In the genomic region with DNA sequence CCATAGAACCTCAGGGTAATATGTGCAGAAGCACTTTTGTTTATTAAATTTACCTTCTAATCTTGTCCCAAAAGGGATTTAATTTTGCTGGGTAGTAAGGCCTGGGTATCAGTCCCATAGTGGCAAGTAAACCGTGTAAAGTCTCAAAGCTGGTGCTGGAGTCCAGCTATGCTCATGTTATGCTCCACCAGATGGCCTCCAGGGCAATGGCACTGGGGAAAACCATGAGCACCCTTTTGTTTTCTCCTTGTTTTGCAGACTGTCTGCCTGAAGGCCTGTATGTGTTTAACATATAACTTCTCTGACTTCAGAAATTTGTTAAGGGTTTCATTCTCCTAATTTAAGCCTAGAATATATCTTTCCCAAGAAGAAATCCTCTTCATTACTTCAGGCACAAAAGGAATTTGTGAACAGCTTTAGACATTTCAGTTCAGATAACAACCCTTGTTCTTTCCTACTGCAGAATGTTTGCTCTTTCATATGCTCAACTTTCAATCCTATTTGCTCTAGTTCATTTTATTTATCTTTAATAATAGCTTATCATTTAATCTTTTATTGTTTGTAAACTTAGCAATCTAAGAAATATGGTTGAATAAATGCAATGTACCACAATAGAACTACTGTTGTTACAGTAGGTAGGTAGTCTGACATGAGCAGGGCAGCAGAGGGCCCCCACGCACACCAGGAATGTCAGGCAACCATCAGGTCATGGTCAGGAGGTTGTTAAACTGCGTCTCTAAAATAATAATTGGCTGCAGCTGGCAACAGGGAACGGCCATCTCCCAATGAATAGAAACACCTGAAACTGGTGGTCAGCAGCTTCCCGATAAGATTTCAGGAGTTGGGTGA, we compare ENCODE assay signal across 19 cellular contexts.
DNase-seq lines count a peak whose midpoint lies in the region; ATAC-seq, FAIRE-seq and TF ChIP-seq lines count a peak whose summit lies in the region.
"Had no signal": no experiment of that assay in that cellular context is flagged by ENCODE, and none has a peak within 500 bp of the region (broad histone marks: within the 10 kb centered on the region; RNA-seq: fewer than 3 reads in every experiment).

No MANE protein-coding gene starts in this region.

- no peak overlapping the region for H3K18ac ChIP-seq in H1 (ENCODE audit: extremely low read depth, low read length)

- no peak overlapping the region for H2AK5ac ChIP-seq in H1 (ENCODE audit: low read depth, low read length)

- H4K5ac ChIP-seq in H1 (ENCODE audit: insufficient read length, low read depth, low read length), result no peak overlapping the region

- no peak overlapping the region; the same call in 1 of the 2 replicates for H2BK5ac ChIP-seq in H1 (ENCODE audit: low read depth, low read length)

- FAIRE-seq in H1 (lab: Jason Lieb, UNC), result no peak

- H3K79me2 ChIP-seq in H1 (ENCODE audit: control insufficient read depth in 1 of 2, insufficient read depth in 2 of 2, low read length in 2 of 2), result no peaks in the 10 kb centered on the region

- no peaks in the 10 kb centered on the region for H4K20me1 ChIP-seq in H1 (replicated peaks in 1 of 2; ENCODE audit: control insufficient read depth in 1 of 2, insufficient read depth in 2 of 2, low read length in 2 of 2)

- H2BK20ac ChIP-seq in H1 (ENCODE audit: low read length), result no peak overlapping the region

- no peaks in the 10 kb centered on the region for H3K79me1 ChIP-seq in H1 (ENCODE audit: low read depth, low read length)

- H3K4me1 ChIP-seq in left ventricle myocardium inferior, result peaks cover 4% of the 10 kb centered on the region
- no peaks in the 10 kb centered on the region for H3K4me1 ChIP-seq in H1 (replicated peaks in 1 of 4; ENCODE audit: control insufficient read depth in 3 of 4, insufficient read depth in 4 of 4, low read length in 3 of 4)

- H3K27me3 ChIP-seq in left ventricle myocardium inferior (ENCODE audit: low read depth) (no peaks in the 10 kb centered on the region), H1 (replicated peaks in 1 of 4; ENCODE audit: control insufficient read depth in 3 of 4, extremely low read depth in 1 of 4, insufficient read depth in 3 of 4, low read length in 3 of 4) (peaks cover 0 to 1% (median 0%) of the 10 kb centered on the region in 4 experiments; a peak in 1 of 7 replicates)

- no peak overlapping the region for H3K4me2 ChIP-seq in H1 (ENCODE audit: insufficient read depth in 1 of 2, low read depth in 2 of 2, low read length in 2 of 2)

- CTCF ChIA-PET in H1 (lab: Charles Lee; ENCODE audit: partially characterized antibody), result interaction anchor here (0.7 to 1.3 kb wide), 2 partner anchors 13 to 17 kb away, joined by 3 to 4 read pairs; no protein-coding TSS in a partner anchor

- 0 out of 2 replicates have a peak overlapping the region, but pooled peaks have one; percentile 9 for H2BK12ac ChIP-seq in H1 (ENCODE audit: low read depth, low read length)

- H3K56ac ChIP-seq in H1 (replicated peaks; ENCODE audit: insufficient read length, low read depth, low read length), result no peak overlapping the region

- TF ChIP-seq CTCF in left ventricle myocardium inferior (IDR thresholded peaks at IDR 0.05; ENCODE audit: borderline replicate concordance) (no peak), H1 (IDR thresholded peaks at IDR 0.05; ENCODE audit: control extremely low read depth in 1 of 3, insufficient read depth in 1 of 3, low read depth in 1 of 3, low read length in 3 of 3) (peak in 2 of 3 experiments; percentile 11 to 25; a peak in 2 of 4 replicates), retinal pigment epithelial cell (conservative IDR thresholded peaks at IDR 0.05; ENCODE audit: low read depth, low read length) (peak; percentile 1)

- ATAC-seq in Right ventricle myocardium inferior, result peak; percentile 57
- ATAC-seq: activated CD8-positive, alpha-beta memory T cell treated with anti-CD3 and anti-CD28 coated beads, Interleukin-2, amount 10 ng/mL, durations not matched to agents 7 days and 5 days had no signal

- H4K91ac ChIP-seq in H1 (replicated peaks; ENCODE audit: insufficient read length, low read length), result no peak overlapping the region

- POLR2A ChIA-PET in H1 (lab: Charles Lee; ENCODE audit: partially characterized antibody), result no interaction called here

- H2AFZ ChIP-seq in H1 (ENCODE audit: low read length), result no peak overlapping the region

- H3K4ac ChIP-seq in H1 (replicated peaks; ENCODE audit: insufficient read length, low read depth, low read length), result no peak overlapping the region

- TF ChIP-seq POLR2A in H1 (IDR thresholded peaks at IDR 0.05; ENCODE audit: control extremely low read depth in 1 of 2, low read depth in 2 of 2, low read length in 2 of 2), result no peak

- no peak overlapping the region for H3K9ac ChIP-seq in H1 (replicated peaks in 1 of 4; ENCODE audit: extremely low read depth in 1 of 4, low read depth in 3 of 4, low read length in 3 of 4)

- no peak for TF ChIP-seq EP300 in H1 (IDR thresholded peaks at IDR 0.05; ENCODE audit: borderline replicate concordance in 1 of 2, low read depth in 2 of 2, low read length in 2 of 2)

- 89% methylated on average over 5 of the region's 5 CpGs; no CpG with 5 or more reads in 1 of the 2 experiments for WGBS in H1 (ENCODE audit: extremely low coverage in 1 of 2, insufficient coverage in 1 of 2, insufficient read length in 1 of 2, insufficient replicate concordance in 2 of 2, low coverage in 1 of 2, low lambda C conversion rate in 2 of 2, missing lambda C conversion rate in 1 of 2), 2 experiments

- no peak overlapping the region for H2BK120ac ChIP-seq in H1 (replicated peaks; ENCODE audit: low read depth, low read length)

- intact Hi-C loops in Right ventricle myocardium inferior (cut with DNase I), result loop anchor here (2.0 kb wide), 1 partner anchor 161 kb away; no protein-coding TSS in a partner anchor
- intact Hi-C loops in left ventricle myocardium inferior (cut with micrococcal nuclease), result no loop called here

- no peaks in the 10 kb centered on the region for H3K36me3 ChIP-seq in left ventricle myocardium inferior
- no peaks in the 10 kb centered on the region for H3K36me3 ChIP-seq in H1 (ENCODE audit: control insufficient read depth in 2 of 4, insufficient read depth in 4 of 4, low read length in 3 of 4)

- no peaks in the 10 kb centered on the region for H3K23me2 ChIP-seq in H1 (ENCODE audit: low read depth, low read length)

- H3K9me3 ChIP-seq in left ventricle myocardium inferior (replicated peaks) (no peaks in the 10 kb centered on the region), H1 (ENCODE audit: insufficient read depth in 2 of 2, low read depth in 1 of 2, low read length in 1 of 2) (no peaks in the 10 kb centered on the region)

- TF ChIP-seq RAD21 in H1 (IDR thresholded peaks at IDR 0.05 in 1 of 2, conservative IDR thresholded peaks at IDR 0.05 in 1 of 2; ENCODE audit: low read depth in 2 of 2, low read length in 2 of 2), result peak; percentile 35 to 51

- peak; percentile 68 for DNase-seq in Right ventricle myocardium inferior (ENCODE audit: missing footprints)
- DNase-seq in left ventricle myocardium inferior, result no peak
- DNase-seq in NCI-H748 (lab: John Stamatoyannopoulos, UW; ENCODE audit: unreplicated experiment), result peak; percentile 80
- no peak for DNase-seq in H1 (ENCODE audit: low read depth in 1 of 2, low spot score in 2 of 2)
- DNase-seq in retinal pigment epithelial cell (ENCODE audit: low read depth), result no peak
- DNase-seq in NCI-H2081 treated with DMSO at 0.1 percent for 48 hours (lab: John Stamatoyannopoulos, UW), result no peak
- DNase-seq in epidermal melanocyte (ENCODE audit: insufficient read length, low spot score), result no peak
- no peak for DNase-seq in stimulated activated CD4-positive, alpha-beta T cell treated with anti-CD3 and anti-CD28 coated beads, Interleukin-12 subunit alpha, Interleukin-12 subunit beta, amount 100 ng/mL, for 4 hours
- DNase-seq: activated CD4-positive, alpha-beta T cell treated with anti-CD3 and anti-CD28 coated beads for 1 hour; activated CD8-positive, alpha-beta memory T cell treated with anti-CD3 and anti-CD28 coated beads, Interleukin-2, amount 10 ng/mL, durations not matched to agents 7 days and 5 days; activated effector memory CD4-positive, alpha-beta T cell treated with Interleukin-2 at 50 U/mL for 16 hours; caudate nucleus; CD8-positive, alpha-beta memory T cell; effector memory CD4-positive, alpha-beta T cell; hippocampal formation; kidney glomerular epithelial cell; RPMI8226; stimulated activated CD4-positive, alpha-beta T cell treated with anti-CD3 and anti-CD28 coated beads, Interleukin-2, amount 100 ng/mL, for 24 hours; T-helper 2 cell had no signal

- no peak overlapping the region for H3K27ac ChIP-seq in left ventricle myocardium inferior (replicated peaks)
- H3K27ac ChIP-seq in H1 (ENCODE audit: low read depth, low read length), result no peak overlapping the region

- no peak overlapping the region for H4K8ac ChIP-seq in H1 (ENCODE audit: extremely low read depth, insufficient read depth, low read length)

- H3K23ac ChIP-seq in H1 (ENCODE audit: insufficient read length), result no peak overlapping the region

- no peak overlapping the region for H3K4me3 ChIP-seq in left ventricle myocardium inferior
- no peak overlapping the region for H3K4me3 ChIP-seq in H1 (ENCODE audit: extremely low read depth in 1 of 4, insufficient read depth in 2 of 4, low read depth in 3 of 4, low read length in 4 of 4)
- H3K4me3 ChIP-seq in retinal pigment epithelial cell (ENCODE audit: low read length), result no peak overlapping the region

- H3K14ac ChIP-seq in H1 (ENCODE audit: insufficient read length), result no peak overlapping the region

- no peak overlapping the region for H2BK15ac ChIP-seq in H1 (ENCODE audit: low read length)

TF ChIP-seq in H1, 55 proteins besides CTCF, POLR2A, EP300 and RAD21 (continues in another document):
- TF ChIP-seq JUN (IDR thresholded peaks at IDR 0.05; ENCODE audit: low read depth, low read length), result no peak
- TF ChIP-seq CBX5 (IDR thresholded peaks at IDR 0.05; ENCODE audit: low read depth, low read length), result no peak
- no peak for TF ChIP-seq FOSL1 (IDR thresholded peaks at IDR 0.05; ENCODE audit: insufficient read depth, low read depth, low read length)
- TF ChIP-seq HDAC6 (IDR thresholded peaks at IDR 0.05; ENCODE audit: low read depth, low read length), result no peak
- TF ChIP-seq, protein P1, sequence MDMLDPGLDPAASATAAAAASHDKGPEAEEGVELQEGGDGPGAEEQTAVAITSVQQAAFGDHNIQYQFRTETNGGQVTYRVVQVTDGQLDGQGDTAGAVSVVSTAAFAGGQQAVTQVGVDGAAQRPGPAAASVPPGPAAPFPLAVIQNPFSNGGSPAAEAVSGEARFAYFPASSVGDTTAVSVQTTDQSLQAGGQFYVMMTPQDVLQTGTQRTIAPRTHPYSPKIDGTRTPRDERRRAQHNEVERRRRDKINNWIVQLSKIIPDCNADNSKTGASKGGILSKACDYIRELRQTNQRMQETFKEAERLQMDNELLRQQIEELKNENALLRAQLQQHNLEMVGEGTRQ (IDR thresholded peaks at IDR 0.05; ENCODE audit: low read length), result no peak
- no peak for TF ChIP-seq JUND (IDR thresholded peaks at IDR 0.05; ENCODE audit: low read length)
- TF ChIP-seq, protein P2, sequence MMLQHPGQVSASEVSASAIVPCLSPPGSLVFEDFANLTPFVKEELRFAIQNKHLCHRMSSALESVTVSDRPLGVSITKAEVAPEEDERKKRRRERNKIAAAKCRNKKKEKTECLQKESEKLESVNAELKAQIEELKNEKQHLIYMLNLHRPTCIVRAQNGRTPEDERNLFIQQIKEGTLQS (IDR thresholded peaks at IDR 0.05; ENCODE audit: insufficient read depth, low read depth, low read length), result no peak
- TF ChIP-seq POLR2AphosphoS5 (IDR thresholded peaks at IDR 0.05; ENCODE audit: low read depth, low read length), result no peak

Comparison
In these comparisons a context has a peak if more than half of its experiments do, and no peak if none do; other contexts are left out.
1. DNase-seq: peak in Right ventricle myocardium inferior (single experiment) and NCI-H748 (single experiment); none in left ventricle myocardium inferior (single experiment), H1 (0 of 2), retinal pigment epithelial cell (single experiment), NCI-H2081 treated with DMSO at 0.1 percent for 48 hours (single experiment), epidermal melanocyte (single experiment) and stimulated activated CD4-positive, alpha-beta T cell treated with anti-CD3 and anti-CD28 coated beads, Interleukin-12 subunit alpha, Interleukin-12 subunit beta, amount 100 ng/mL, for 4 hours (single experiment).